In the genomic region with DNA sequence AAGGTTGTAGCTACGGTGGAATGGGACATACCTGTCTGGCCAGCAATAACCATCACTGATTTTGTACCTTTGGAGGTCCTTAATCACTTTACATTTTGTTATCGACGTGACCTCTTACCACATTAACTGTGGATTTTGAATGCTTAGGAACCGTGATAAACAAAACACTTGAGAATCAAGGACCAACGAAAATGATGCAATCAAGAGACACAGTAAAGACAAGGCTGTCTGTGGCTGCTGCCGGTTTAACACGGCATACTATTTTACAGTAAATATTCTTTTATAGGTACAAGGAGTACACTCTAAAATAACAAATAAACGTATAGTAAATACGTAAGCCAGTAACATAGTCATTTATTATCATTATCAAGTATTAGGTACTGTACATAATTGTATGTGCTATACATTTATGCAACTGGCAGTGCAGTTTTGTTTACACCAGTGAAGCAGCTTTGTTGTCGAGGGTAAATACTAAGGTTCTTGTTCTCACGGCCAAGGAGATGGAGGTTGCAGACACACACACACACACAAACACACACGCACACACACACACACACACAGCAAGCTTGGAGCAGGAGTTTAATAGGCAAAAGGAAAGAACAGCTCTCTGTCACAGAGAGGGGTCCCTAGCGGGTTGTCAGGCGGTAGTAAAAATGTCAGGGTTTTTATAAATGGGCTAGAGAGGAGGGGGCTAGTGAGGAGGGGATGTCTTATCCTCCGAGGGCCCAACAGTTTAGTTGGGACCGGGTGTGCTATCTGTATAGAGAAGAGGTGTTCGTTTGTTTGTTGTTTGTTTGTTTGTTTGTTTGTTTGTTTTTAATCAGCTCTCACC, we compare ENCODE assay signal across 13 cellular contexts.
"Had no signal": no experiment of that assay in that cellular context is flagged by ENCODE, and none has a peak within 500 bp of the region (broad histone marks: within the 10 kb centered on the region; RNA-seq: fewer than 3 reads in every experiment).

No MANE protein-coding gene starts in this region.

- DNase-seq: activated CD4-positive, alpha-beta T cell treated with anti-CD3 and anti-CD28 coated beads, Interleukin-2, amount 10 ng/mL, durations not matched to agents 7 days and 5 days; activated CD4-positive, CD25-positive, alpha-beta regulatory T cell; activated CD8-positive, alpha-beta memory T cell treated with anti-CD3 and anti-CD28 coated beads for 24 hours; activated naive CD4-positive, alpha-beta T cell treated with anti-CD3 and anti-CD28 coated beads, Interleukin-2, amount 10 ng/mL, durations not matched to agents 7 days and 5 days; cortex of kidney; effector memory CD8-positive, alpha-beta T cell; erythroblast; hippocampal formation; stimulated activated CD4-positive, alpha-beta T cell treated with anti-CD3 and anti-CD28 coated beads, Interleukin-2, amount 100 ng/mL, for 48 hours; stimulated activated naive CD4-positive, alpha-beta T cell treated with Interleukin-2 at 50 U/mL for 16 hours; T-helper 2 cell; trophoblast cell had no signal

- FAIRE-seq: TTC549 had no signal
